ENCODE assay signal across 10 cellular contexts in the genomic region with DNA sequence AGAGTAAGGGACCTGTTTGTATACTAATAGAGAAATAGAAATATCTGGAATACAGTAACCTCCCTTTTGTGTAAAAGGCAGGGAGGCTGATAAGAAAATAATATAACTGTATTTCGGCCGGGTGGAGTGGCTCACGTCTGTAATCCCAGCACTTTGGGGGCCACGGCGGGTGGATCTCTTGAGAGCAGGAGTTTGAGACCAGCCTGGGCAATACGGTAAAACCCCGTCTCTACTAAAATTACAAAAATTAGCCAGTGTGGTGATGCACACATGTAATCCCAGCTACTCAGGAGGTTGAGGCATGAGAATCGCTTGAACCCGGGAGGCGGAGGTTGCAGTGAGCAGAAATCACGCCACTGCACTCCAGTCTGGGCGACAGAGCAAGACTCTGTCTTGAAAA. TPM values are rescaled to one million over a fixed set of nuclear protein-coding genes. Genes with fewer than 3 reads are reported as not detected.
"Had no signal": no experiment of that assay in that cellular context is flagged by ENCODE, and none has a peak within 500 bp of the region (broad histone marks: within the 10 kb centered on the region; RNA-seq: fewer than 3 reads in every experiment).

No MANE protein-coding gene starts in this region.

RNA-seq across cellular contexts. Expression of gene RIPPLY3, which starts 11.2 kb away (rescaled TPM):
- total RNA-seq: natural killer cell, omental fat pad, posterior vena cava, pulmonary artery endothelial cell, right atrium auricular region, sciatic nerve, smooth muscle cell, spleen, upper lobe of right lung, urinary bladder had no signal
- polyA plus RNA-seq: smooth muscle cell had no signal
